1 cellular context compared by ENCODE assay signal in genomic region chr15:55742927-55743614, GRCh38.
A peak's percentile ranks its signal among the peaks of the same experiment; 100 is the strongest.
TF ChIP-seq lines count a peak whose summit lies in the region.

Gene PRTG, minus strand, starts transcription at chr15:55743152. Its CDS starts 221 bp downstream, at chr15:55742931.

TF ChIP-seq in HepG2, 621 proteins besides CTCF, POLR2A, EP300 and RAD21 (continued from another document and continues in another):
- peak; percentile 68; the same call in 1 of the 2 replicates for TF ChIP-seq ZNF691 (CRISPR knock-in tag; IDR thresholded peaks at IDR 0.05; ENCODE audit: borderline replicate concordance, low read depth)
- no peak for TF ChIP-seq ZFP1 (CRISPR knock-in tag; IDR thresholded peaks at IDR 0.05)
- 0 out of 2 replicates have a peak, but pooled peaks have one; percentile 35 for TF ChIP-seq ATF2 (CRISPR knock-in tag; IDR thresholded peaks at IDR 0.05)
- TF ChIP-seq CREB1 (IDR thresholded peaks at IDR 0.05), result no peak
- no peak for TF ChIP-seq CREB1 (CRISPR knock-in tag; IDR thresholded peaks at IDR 0.05)
- no peak for TF ChIP-seq NONO (IDR thresholded peaks at IDR 0.05)
- peak; percentile 14; the same call in 1 of the 2 replicates for TF ChIP-seq NONO (CRISPR knock-in tag; conservative IDR thresholded peaks at IDR 0.05)
- TF ChIP-seq RFX5 (IDR thresholded peaks at IDR 0.05; ENCODE audit: low read depth, low read length), result no peak
- TF ChIP-seq PHF21A (CRISPR knock-in tag; IDR thresholded peaks at IDR 0.05), result peak; percentile 95
- no peak for TF ChIP-seq ZBTB40 (IDR thresholded peaks at IDR 0.05)
- TF ChIP-seq ZBTB40 (CRISPR knock-in tag; IDR thresholded peaks at IDR 0.05), result peak; percentile 73; the same call in 1 of the 2 replicates
- peak; percentile 70; the same call in 1 of the 2 replicates for TF ChIP-seq FOXO1 (CRISPR knock-in tag; IDR thresholded peaks at IDR 0.05)
- TF ChIP-seq AHR (CRISPR knock-in tag; IDR thresholded peaks at IDR 0.05), result peak; percentile 69; the same call in 1 of the 2 replicates
- TF ChIP-seq KDM3A (CRISPR knock-in tag; IDR thresholded peaks at IDR 0.05; ENCODE audit: low read depth), result peak; percentile 84
- no peak for TF ChIP-seq HOXA7 (CRISPR knock-in tag; IDR thresholded peaks at IDR 0.05)
- peak; percentile 79; the same call in 1 of the 2 replicates for TF ChIP-seq IRF2 (CRISPR knock-in tag; IDR thresholded peaks at IDR 0.05)
- TF ChIP-seq THRA (CRISPR knock-in tag; IDR thresholded peaks at IDR 0.05; ENCODE audit: borderline replicate concordance), result peak; percentile 78
- no peak for TF ChIP-seq ZNF282 (IDR thresholded peaks at IDR 0.05; ENCODE audit: partially characterized antibody)
- 0 out of 2 replicates have a peak, but pooled peaks have one; percentile 57 for TF ChIP-seq ZHX1 (CRISPR knock-in tag; IDR thresholded peaks at IDR 0.05; ENCODE audit: low read depth)
- no peak for TF ChIP-seq ZNF34 (CRISPR knock-in tag; IDR thresholded peaks at IDR 0.05; ENCODE audit: borderline replicate concordance)
- no peak for TF ChIP-seq U2AF2 (IDR thresholded peaks at IDR 0.05; ENCODE audit: low read depth, low read length)
- peak; percentile 48; the same call in 1 of the 2 replicates for TF ChIP-seq ZNF501 (CRISPR knock-in tag; IDR thresholded peaks at IDR 0.05)
- peak; percentile 71 for TF ChIP-seq ATF7-NPFF (CRISPR knock-in tag; IDR thresholded peaks at IDR 0.05; ENCODE audit: low read depth)
- TF ChIP-seq ZNF580 (CRISPR knock-in tag; IDR thresholded peaks at IDR 0.05; ENCODE audit: borderline replicate concordance, low read depth), result no peak
- TF ChIP-seq ZNF512 (CRISPR knock-in tag; IDR thresholded peaks at IDR 0.05), result no peak
- peak; percentile 80 for TF ChIP-seq GABPB1 (CRISPR knock-in tag; IDR thresholded peaks at IDR 0.05)
- peak; percentile 91 for TF ChIP-seq HNRNPLL (IDR thresholded peaks at IDR 0.05; ENCODE audit: low read depth, low read length, poor library complexity, severe bottlenecking)
- TF ChIP-seq NCOR1 (IDR thresholded peaks at IDR 0.05; ENCODE audit: borderline replicate concordance, low read length), result peak; percentile 23; the same call in 1 of the 2 replicates
- TF ChIP-seq RELA (CRISPR knock-in tag; IDR thresholded peaks at IDR 0.05), result peak; percentile 38; the same call in 1 of the 2 replicates
- TF ChIP-seq ZNF343 (CRISPR knock-in tag; IDR thresholded peaks at IDR 0.05), result peak; percentile 36; the same call in 1 of the 2 replicates
- peak; percentile 77; the same call in 1 of the 2 replicates for TF ChIP-seq ZNF556 (CRISPR knock-in tag; IDR thresholded peaks at IDR 0.05; ENCODE audit: borderline replicate concordance)
- TF ChIP-seq ZBTB14 (CRISPR knock-in tag; IDR thresholded peaks at IDR 0.05), result peak; percentile 54
- TF ChIP-seq ARID4A (CRISPR knock-in tag; IDR thresholded peaks at IDR 0.05; ENCODE audit: borderline replicate concordance), result peak; percentile 76
- TF ChIP-seq RARA (CRISPR knock-in tag; IDR thresholded peaks at IDR 0.05), result peak; percentile 56; the same call in 1 of the 2 replicates
- no peak for TF ChIP-seq ZEB1 (IDR thresholded peaks at IDR 0.05; ENCODE audit: insufficient replicate concordance, low read depth)
